In the genomic region with DNA sequence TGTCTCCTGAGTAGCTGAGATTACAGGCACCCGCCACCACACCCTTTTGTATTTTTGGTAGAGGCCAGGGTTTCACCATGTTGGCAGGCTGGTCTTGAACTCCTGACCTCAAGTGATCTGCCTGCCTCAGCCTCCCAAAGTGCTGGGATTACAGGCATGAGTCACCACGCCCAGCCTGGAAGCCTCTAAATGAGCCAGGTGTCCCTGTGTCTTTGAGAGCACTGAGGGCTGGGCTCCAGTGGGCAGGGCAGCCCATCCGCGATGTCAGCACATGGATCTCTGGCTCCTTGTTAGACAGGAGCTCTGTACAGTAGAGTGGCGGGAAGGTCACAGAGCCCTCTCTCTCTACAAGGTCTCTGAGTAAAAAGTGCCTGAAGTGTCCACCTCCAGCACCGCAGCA, we compare ENCODE assay signal across 14 cellular contexts.
"Had no signal": no experiment of that assay in that cellular context is flagged by ENCODE, and none has a peak within 500 bp of the region (broad histone marks: within the 10 kb centered on the region; RNA-seq: fewer than 3 reads in every experiment).

No MANE protein-coding gene starts in this region.

- H3K4me2 ChIP-seq: neural progenitor cell had no signal

- H3K4me3 ChIP-seq: adrenal gland, neural progenitor cell, ovary had no signal

- H3K9me3 ChIP-seq: adrenal gland, ovary had no signal

- FAIRE-seq: keratinocyte, small intestine had no signal

- H3K4me1 ChIP-seq: neural progenitor cell had no signal

- H3K27me3 ChIP-seq: adrenal gland, neural progenitor cell, ovary had no signal

- DNase-seq: activated CD4-positive, alpha-beta T cell treated with anti-CD3 and anti-CD28 coated beads, Interleukin-2, amount 10 ng/mL, durations not matched to agents 24 days and 14 days; activated naive CD4-positive, alpha-beta T cell treated with anti-CD3 and anti-CD28 coated beads, Interleukin-2, amount 50 U/mL, for 16 hours; adrenal gland; central memory CD4-positive, alpha-beta T cell; effector memory CD4-positive, alpha-beta T cell; mesendoderm; ovary; right cardiac atrium; small intestine; stimulated activated naive CD4-positive, alpha-beta T cell; trophoblast cell had no signal

- H3K9ac ChIP-seq: neural progenitor cell had no signal

- H3K27ac ChIP-seq: adrenal gland, epithelial cell of prostate, neural progenitor cell, ovary had no signal

- H3K36me3 ChIP-seq: adrenal gland, neural progenitor cell, ovary had no signal
